Comparison of ENCODE assay signal across 8 cellular contexts in the genomic region with DNA sequence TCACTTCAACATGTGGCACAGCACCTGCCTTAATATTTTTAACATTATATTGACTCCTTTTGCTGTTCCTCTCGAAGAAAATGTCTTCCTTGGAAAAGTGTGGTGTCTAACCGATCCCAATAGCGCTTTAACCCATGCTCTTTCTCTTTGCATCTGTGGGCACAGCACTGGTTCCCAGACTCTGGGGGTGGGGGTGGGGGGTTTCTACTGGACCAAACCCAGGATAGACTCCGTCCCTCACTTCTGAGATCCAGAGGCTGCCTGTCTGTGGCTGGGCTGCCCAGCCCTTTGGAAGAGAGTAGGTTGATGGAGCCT. TPM values are rescaled to one million over a fixed set of nuclear protein-coding genes. Genes with fewer than 3 reads are reported as not detected.
DNase-seq lines count a peak whose midpoint lies in the region; ATAC-seq and TF ChIP-seq lines count a peak whose summit lies in the region.

No MANE protein-coding gene starts in this region.

- H3K27ac Mint-ChIP-seq in activated T-helper 17 cell treated with anti-CD3 and anti-CD28 coated beads, Interleukin-2, amount 50 U/mL, for 72 hours, result no peak overlapping the region

- CTCF ChIA-PET in SK-N-SH (lab: Yijun Ruan, JAX), result no interaction called here

- H3K4me3 Mint-ChIP-seq in activated T-helper 17 cell treated with anti-CD3 and anti-CD28 coated beads, Interleukin-2, amount 50 U/mL, for 72 hours, result peak overlapping the region; percentile 94

- no peaks in the 10 kb centered on the region for H3K9me3 Mint-ChIP-seq in activated T-helper 17 cell treated with anti-CD3 and anti-CD28 coated beads, Interleukin-2, amount 50 U/mL, for 72 hours

- H3F3A ChIP-seq in SK-N-SH (replicated peaks; ENCODE audit: insufficient read depth), result peaks cover 20% of the 10 kb centered on the region

- H3K27me3 ChIP-seq in SK-N-SH (ENCODE audit: insufficient read depth), result no peaks in the 10 kb centered on the region
- peaks cover 19% of the 10 kb centered on the region for H3K27me3 ChIP-seq in iPS-20b (ENCODE audit: insufficient read depth, low read length)
- H3K27me3 ChIP-seq in subcutaneous abdominal adipose tissue (ENCODE audit: control insufficient read depth in 5 of 5, insufficient read depth in 4 of 5, low read length in 5 of 5), result no peaks in the 10 kb centered on the region

- H3K36me3 Mint-ChIP-seq in activated T-helper 17 cell treated with anti-CD3 and anti-CD28 coated beads, Interleukin-2, amount 50 U/mL, for 72 hours (ENCODE audit: low read depth), result peaks cover 35% of the 10 kb centered on the region

- H3K4me3 ChIP-seq in SK-N-SH (ENCODE audit: low read depth in 2 of 2, low read length in 1 of 2), result peak overlapping the region; percentile 51 to 57
- H3K4me3 ChIP-seq in iPS-20b (ENCODE audit: low read length), result peak overlapping the region; percentile 79; the same call in 1 of the 2 replicates
- peak overlapping the region; percentile 63 to 81 (median 72) for H3K4me3 ChIP-seq in subcutaneous abdominal adipose tissue (ENCODE audit: low read depth in 1 of 5, low read length in 5 of 5)

- WGBS in SK-N-SH (ENCODE audit: low lambda C conversion rate), result 17% methylated on average over 4 of the region's 4 CpGs

- H3K4me1 ChIP-seq in SK-N-SH (ENCODE audit: control insufficient read depth in 1 of 2, insufficient read depth in 2 of 2, low read depth in 1 of 2, low read length in 1 of 2) (peaks cover 16 to 20% of the 10 kb centered on the region in 2 experiments), iPS-20b (ENCODE audit: insufficient read depth, low read length) (peaks cover 10% of the 10 kb centered on the region; the same call in 1 of the 2 replicates), subcutaneous abdominal adipose tissue (ENCODE audit: control insufficient read depth in 5 of 5, insufficient read depth in 5 of 5, low read length in 5 of 5) (peaks cover 2 to 36% (median 27%) of the 10 kb centered on the region in 5 donors)

- H3K4me2 ChIP-seq in SK-N-SH, result peak overlapping the region; percentile 74

- H3K4me1 Mint-ChIP-seq in activated T-helper 17 cell treated with anti-CD3 and anti-CD28 coated beads, Interleukin-2, amount 50 U/mL, for 72 hours, result peaks cover 10% of the 10 kb centered on the region

- TF ChIP-seq CTCF in SK-N-SH (IDR thresholded peaks at IDR 0.05), result no peak

- H3K9ac ChIP-seq in SK-N-SH, result peak overlapping the region; percentile 81
- H3K9ac ChIP-seq in iPS-20b (ENCODE audit: low read depth, low read length), result peak overlapping the region; percentile 74; the same call in 1 of the 2 replicates
- peak overlapping the region; percentile 26 to 76 (median 67) for H3K9ac ChIP-seq in subcutaneous abdominal adipose tissue (ENCODE audit: low read length in 5 of 5)

- H3K27me3 Mint-ChIP-seq in activated T-helper 17 cell treated with anti-CD3 and anti-CD28 coated beads, Interleukin-2, amount 50 U/mL, for 72 hours, result no peaks in the 10 kb centered on the region

- DNase-seq in SK-N-SH (no peak), GM19240 (ENCODE audit: insufficient read length, low spot score) (no peak)

- ATAC-seq in SK-N-SH treated with all-trans-retinoic acid at 6 μM for 48 hours (no peak; the same call in 2 of the 3 replicates), HG02759 (IDR thresholded peaks at IDR 0.05; ENCODE audit: unreplicated experiment) (no peak), HG03175 (IDR thresholded peaks at IDR 0.05; ENCODE audit: unreplicated experiment) (no peak)
- ATAC-seq in activated T-helper 17 cell treated with anti-CD3 and anti-CD28 coated beads, Interleukin-2, amount 50 U/mL, for 72 hours (replicated peaks), result no peak

- peak overlapping the region; percentile 95 to 98 for H3K27ac ChIP-seq in SK-N-SH (ENCODE audit: low read depth in 2 of 2, low read length in 1 of 2)
- no peak overlapping the region for H3K27ac ChIP-seq in iPS-20b (ENCODE audit: low read length)
- peak overlapping the region; percentile 67 for H3K27ac ChIP-seq in subcutaneous abdominal adipose tissue (ENCODE audit: low read depth, low read length)

- no peaks in the 10 kb centered on the region for H3K9me3 ChIP-seq in SK-N-SH
- no peaks in the 10 kb centered on the region for H3K9me3 ChIP-seq in iPS-20b (ENCODE audit: insufficient read depth, low read depth, low read length)
- no peaks in the 10 kb centered on the region for H3K9me3 ChIP-seq in subcutaneous abdominal adipose tissue (ENCODE audit: control insufficient read depth in 5 of 5, low read length in 5 of 5)

- H3K79me2 ChIP-seq in SK-N-SH (ENCODE audit: insufficient read depth), result peaks cover 31% of the 10 kb centered on the region

- POLR2A ChIA-PET in SK-N-SH (lab: Yijun Ruan, JAX), result no interaction called here

- peak overlapping the region; percentile 99 for H2AFZ ChIP-seq in SK-N-SH (ENCODE audit: low read depth)

- no peak for TF ChIP-seq RAD21 in SK-N-SH (IDR thresholded peaks at IDR 0.05; ENCODE audit: low read length)

- no peaks in the 10 kb centered on the region for H3K36me3 ChIP-seq in SK-N-SH (replicated peaks in 1 of 2; ENCODE audit: control insufficient read depth in 1 of 2, insufficient read depth in 2 of 2, low read length in 1 of 2)
- no peaks in the 10 kb centered on the region for H3K36me3 ChIP-seq in iPS-20b (ENCODE audit: insufficient read depth, low read depth, low read length)
- no peaks in the 10 kb centered on the region for H3K36me3 ChIP-seq in subcutaneous abdominal adipose tissue (ENCODE audit: control insufficient read depth in 5 of 5, insufficient read depth in 5 of 5, low read length in 5 of 5)

- no peaks in the 10 kb centered on the region for H3K9me2 ChIP-seq in SK-N-SH

- peaks cover 4% of the 10 kb centered on the region for H4K20me1 ChIP-seq in SK-N-SH (ENCODE audit: insufficient read depth)

- no peak for TF ChIP-seq EP300 in SK-N-SH (IDR thresholded peaks at IDR 0.05; ENCODE audit: borderline replicate concordance in 1 of 2, low read depth in 1 of 2, low read length in 1 of 2)

TF ChIP-seq in SK-N-SH, 30 proteins besides CTCF, POLR2A, EP300 and RAD21:
- TF ChIP-seq RXRA (IDR thresholded peaks at IDR 0.05; ENCODE audit: borderline replicate concordance, low read depth) (no peak), CHD2 (IDR thresholded peaks at IDR 0.05; ENCODE audit: low read length, partially characterized antibody) (peak; percentile 57), TAF1 (IDR thresholded peaks at IDR 0.05; ENCODE audit: borderline replicate concordance, low read depth, low read length) (no peak)

TF ChIP-seq in SK-N-SH treated with all-trans-retinoic acid at 6 μM for 48 hours, 23 proteins besides CTCF, POLR2A, EP300 and RAD21 (continues in another document):
- TF ChIP-seq, protein P1, sequence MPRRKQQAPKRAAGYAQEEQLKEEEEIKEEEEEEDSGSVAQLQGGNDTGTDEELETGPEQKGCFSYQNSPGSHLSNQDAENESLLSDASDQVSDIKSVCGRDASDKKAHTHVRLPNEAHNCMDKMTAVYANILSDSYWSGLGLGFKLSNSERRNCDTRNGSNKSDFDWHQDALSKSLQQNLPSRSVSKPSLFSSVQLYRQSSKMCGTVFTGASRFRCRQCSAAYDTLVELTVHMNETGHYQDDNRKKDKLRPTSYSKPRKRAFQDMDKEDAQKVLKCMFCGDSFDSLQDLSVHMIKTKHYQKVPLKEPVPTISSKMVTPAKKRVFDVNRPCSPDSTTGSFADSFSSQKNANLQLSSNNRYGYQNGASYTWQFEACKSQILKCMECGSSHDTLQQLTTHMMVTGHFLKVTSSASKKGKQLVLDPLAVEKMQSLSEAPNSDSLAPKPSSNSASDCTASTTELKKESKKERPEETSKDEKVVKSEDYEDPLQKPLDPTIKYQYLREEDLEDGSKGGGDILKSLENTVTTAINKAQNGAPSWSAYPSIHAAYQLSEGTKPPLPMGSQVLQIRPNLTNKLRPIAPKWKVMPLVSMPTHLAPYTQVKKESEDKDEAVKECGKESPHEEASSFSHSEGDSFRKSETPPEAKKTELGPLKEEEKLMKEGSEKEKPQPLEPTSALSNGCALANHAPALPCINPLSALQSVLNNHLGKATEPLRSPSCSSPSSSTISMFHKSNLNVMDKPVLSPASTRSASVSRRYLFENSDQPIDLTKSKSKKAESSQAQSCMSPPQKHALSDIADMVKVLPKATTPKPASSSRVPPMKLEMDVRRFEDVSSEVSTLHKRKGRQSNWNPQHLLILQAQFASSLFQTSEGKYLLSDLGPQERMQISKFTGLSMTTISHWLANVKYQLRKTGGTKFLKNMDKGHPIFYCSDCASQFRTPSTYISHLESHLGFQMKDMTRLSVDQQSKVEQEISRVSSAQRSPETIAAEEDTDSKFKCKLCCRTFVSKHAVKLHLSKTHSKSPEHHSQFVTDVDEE (CRISPR knock-in tag; IDR thresholded peaks at IDR 0.05), result no peak
- TF ChIP-seq ZFP30 (CRISPR knock-in tag; IDR thresholded peaks at IDR 0.05) (no peak), BACH2 (CRISPR knock-in tag; IDR thresholded peaks at IDR 0.05; ENCODE audit: borderline replicate concordance) (no peak), TCF4 (CRISPR knock-in tag; IDR thresholded peaks at IDR 0.05; ENCODE audit: borderline replicate concordance) (no peak), ISL1 (CRISPR knock-in tag; IDR thresholded peaks at IDR 0.05) (no peak), ESRRG (CRISPR knock-in tag; IDR thresholded peaks at IDR 0.05) (no peak), ZNF8 (CRISPR knock-in tag; IDR thresholded peaks at IDR 0.05) (no peak), ZC3H10 (CRISPR knock-in tag; IDR thresholded peaks at IDR 0.05) (no peak), TOX (CRISPR knock-in tag; IDR thresholded peaks at IDR 0.05; ENCODE audit: borderline replicate concordance) (no peak), GLIS3 (CRISPR knock-in tag; IDR thresholded peaks at IDR 0.05) (no peak), ZFP3 (CRISPR knock-in tag; IDR thresholded peaks at IDR 0.05) (no peak), ARNTL (CRISPR knock-in tag; IDR thresholded peaks at IDR 0.05; ENCODE audit: borderline replicate concordance, low read depth) (no peak), RARB (CRISPR knock-in tag; IDR thresholded peaks at IDR 0.05) (no peak), ZNF565 (CRISPR knock-in tag; conservative IDR thresholded peaks at IDR 0.05; ENCODE audit: low read depth) (no peak)

RNA-seq across cellular contexts. Expression of a gene that starts 3.9 kb away (rescaled TPM):
- 3.2 and 5.0 TPM in 2 replicates for polyA plus RNA-seq in SK-N-SH (2012; rRNA removed)
- polyA plus RNA-seq in SK-N-SH (2012; cell fraction: cytosol; rRNA removed), result 3.0 and 4.2 TPM in 2 replicates
- 7.6 and 23.9 TPM in 2 replicates for polyA plus RNA-seq in SK-N-SH (2012; cell fraction: nucleus; rRNA removed)
- 100 to 1,000 TPM in 1 of 2 donors, 10 to 100 TPM in 1; 77.2 to 209 TPM for total RNA-seq in activated T-helper 17 cell treated with anti-CD3 and anti-CD28 coated beads, Interleukin-2, amount 50 U/mL, for 72 hours

RNA-seq across cellular contexts. Expression of a gene that starts 56.5 kb away (rescaled TPM):
- 0.10 and 0.18 TPM in 2 replicates for polyA plus RNA-seq in SK-N-SH (2012; rRNA removed)
- polyA plus RNA-seq in SK-N-SH (2012; cell fraction: cytosol; rRNA removed), result 0.04 and 0.10 TPM in 2 replicates
- 0.25 and 0.41 TPM in 2 replicates for polyA plus RNA-seq in SK-N-SH (2012; cell fraction: nucleus; rRNA removed)
- total RNA-seq in activated T-helper 17 cell treated with anti-CD3 and anti-CD28 coated beads, Interleukin-2, amount 50 U/mL, for 72 hours, result under 1 TPM in 1 of 2 donors, not detected in 1; 0.26 TPM
